Comparison of ENCODE assay signal across 1 cellular context in the genomic region with DNA sequence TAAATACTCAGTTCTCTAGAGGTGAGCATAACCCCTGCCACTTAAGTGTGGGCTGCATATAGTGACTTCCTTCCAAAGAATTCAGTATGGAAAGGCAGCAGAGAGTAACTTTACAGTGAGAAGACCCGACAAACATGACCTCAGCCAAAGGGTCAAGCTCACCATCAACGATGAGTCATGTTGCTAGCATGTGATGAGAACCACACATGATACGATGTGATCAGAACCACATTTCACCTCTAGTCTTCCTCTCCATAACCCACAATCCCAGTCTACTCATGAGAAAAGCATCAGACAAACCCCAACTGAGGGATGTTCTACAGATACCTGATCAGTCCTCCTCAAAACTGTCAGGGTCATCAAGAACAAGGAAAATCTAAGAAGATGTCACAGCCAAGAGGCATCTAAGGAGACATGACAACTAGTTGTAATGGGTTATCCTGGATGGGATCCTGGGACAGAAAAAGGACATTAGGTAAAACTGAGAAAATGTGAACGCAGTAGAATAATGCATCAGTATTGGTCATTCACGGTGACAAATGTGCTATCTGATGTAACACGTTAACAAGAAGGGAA.
TF ChIP-seq lines count a peak whose summit lies in the region.

No MANE protein-coding gene starts in this region.

TF ChIP-seq in K562, 482 proteins besides CTCF, POLR2A, EP300 and RAD21 (continued from another document and continues in another):
- TF ChIP-seq, protein P1, sequence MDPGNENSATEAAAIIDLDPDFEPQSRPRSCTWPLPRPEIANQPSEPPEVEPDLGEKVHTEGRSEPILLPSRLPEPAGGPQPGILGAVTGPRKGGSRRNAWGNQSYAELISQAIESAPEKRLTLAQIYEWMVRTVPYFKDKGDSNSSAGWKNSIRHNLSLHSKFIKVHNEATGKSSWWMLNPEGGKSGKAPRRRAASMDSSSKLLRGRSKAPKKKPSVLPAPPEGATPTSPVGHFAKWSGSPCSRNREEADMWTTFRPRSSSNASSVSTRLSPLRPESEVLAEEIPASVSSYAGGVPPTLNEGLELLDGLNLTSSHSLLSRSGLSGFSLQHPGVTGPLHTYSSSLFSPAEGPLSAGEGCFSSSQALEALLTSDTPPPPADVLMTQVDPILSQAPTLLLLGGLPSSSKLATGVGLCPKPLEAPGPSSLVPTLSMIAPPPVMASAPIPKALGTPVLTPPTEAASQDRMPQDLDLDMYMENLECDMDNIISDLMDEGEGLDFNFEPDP (CRISPR knock-in tag; IDR thresholded peaks at IDR 0.05), result no peak
- TF ChIP-seq ZFP36 (IDR thresholded peaks at IDR 0.05; ENCODE audit: low read depth, low read length, partially characterized antibody) (no peak), ELF2 (CRISPR knock-in tag; IDR thresholded peaks at IDR 0.05) (0 out of 2 replicates have a peak, but pooled peaks have one; percentile 38), FOSL1 (tag; conservative IDR thresholded peaks at IDR 0.05) (peak; percentile 96), ARNT (IDR thresholded peaks at IDR 0.05) (no peak), HMG20A (CRISPR knock-in tag; conservative IDR thresholded peaks at IDR 0.05) (no peak), SMARCA4 (IDR thresholded peaks at IDR 0.05) (peak; percentile 65; the same call in 1 of the 2 replicates), ZNF79 (CRISPR knock-in tag; IDR thresholded peaks at IDR 0.05; ENCODE audit: low read depth) (no peak), NCOA4 (IDR thresholded peaks at IDR 0.05; ENCODE audit: partially characterized antibody) (no peak), CBX3 (IDR thresholded peaks at IDR 0.05; ENCODE audit: borderline replicate concordance in 1 of 2, low read length in 2 of 2) (no peak), SMC3 (conservative IDR thresholded peaks at IDR 0.05; ENCODE audit: insufficient read depth, low read depth, low read length) (no peak), PML (IDR thresholded peaks at IDR 0.05; ENCODE audit: low read length) (no peak), RBM39 (optimal IDR thresholded peaks at IDR 0.05; ENCODE audit: low read depth, low read length) (no peak), RBM14 (IDR thresholded peaks at IDR 0.05; ENCODE audit: borderline replicate concordance, insufficient read depth, low read depth, low read length) (no peak), SAFB2 (IDR thresholded peaks at IDR 0.05; ENCODE audit: borderline replicate concordance, low read depth, low read length, severe bottlenecking) (no peak), JUN (IDR thresholded peaks at IDR 0.05; ENCODE audit: borderline replicate concordance, low read depth, low read length) (peak; percentile 82), JUN (CRISPR knock-in tag; IDR thresholded peaks at IDR 0.05; ENCODE audit: borderline replicate concordance) (no peak), CBX1 (IDR thresholded peaks at IDR 0.05; ENCODE audit: low read depth) (no peak), BRCA1 (IDR thresholded peaks at IDR 0.05) (no peak), BRCA1 (CRISPR knock-in tag; IDR thresholded peaks at IDR 0.05) (no peak), ZNF263 (CRISPR knock-in tag; IDR thresholded peaks at IDR 0.05; ENCODE audit: borderline replicate concordance) (no peak), HDGF (IDR thresholded peaks at IDR 0.05) (0 out of 2 replicates have a peak, but pooled peaks have one; percentile 44)
- TF ChIP-seq, protein P2, sequence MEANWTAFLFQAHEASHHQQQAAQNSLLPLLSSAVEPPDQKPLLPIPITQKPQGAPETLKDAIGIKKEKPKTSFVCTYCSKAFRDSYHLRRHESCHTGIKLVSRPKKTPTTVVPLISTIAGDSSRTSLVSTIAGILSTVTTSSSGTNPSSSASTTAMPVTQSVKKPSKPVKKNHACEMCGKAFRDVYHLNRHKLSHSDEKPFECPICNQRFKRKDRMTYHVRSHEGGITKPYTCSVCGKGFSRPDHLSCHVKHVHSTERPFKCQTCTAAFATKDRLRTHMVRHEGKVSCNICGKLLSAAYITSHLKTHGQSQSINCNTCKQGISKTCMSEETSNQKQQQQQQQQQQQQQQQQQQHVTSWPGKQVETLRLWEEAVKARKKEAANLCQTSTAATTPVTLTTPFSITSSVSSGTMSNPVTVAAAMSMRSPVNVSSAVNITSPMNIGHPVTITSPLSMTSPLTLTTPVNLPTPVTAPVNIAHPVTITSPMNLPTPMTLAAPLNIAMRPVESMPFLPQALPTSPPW (CRISPR knock-in tag; IDR thresholded peaks at IDR 0.05), result peak; percentile 20; the same call in 1 of the 2 replicates
- TF ChIP-seq, protein P3, sequence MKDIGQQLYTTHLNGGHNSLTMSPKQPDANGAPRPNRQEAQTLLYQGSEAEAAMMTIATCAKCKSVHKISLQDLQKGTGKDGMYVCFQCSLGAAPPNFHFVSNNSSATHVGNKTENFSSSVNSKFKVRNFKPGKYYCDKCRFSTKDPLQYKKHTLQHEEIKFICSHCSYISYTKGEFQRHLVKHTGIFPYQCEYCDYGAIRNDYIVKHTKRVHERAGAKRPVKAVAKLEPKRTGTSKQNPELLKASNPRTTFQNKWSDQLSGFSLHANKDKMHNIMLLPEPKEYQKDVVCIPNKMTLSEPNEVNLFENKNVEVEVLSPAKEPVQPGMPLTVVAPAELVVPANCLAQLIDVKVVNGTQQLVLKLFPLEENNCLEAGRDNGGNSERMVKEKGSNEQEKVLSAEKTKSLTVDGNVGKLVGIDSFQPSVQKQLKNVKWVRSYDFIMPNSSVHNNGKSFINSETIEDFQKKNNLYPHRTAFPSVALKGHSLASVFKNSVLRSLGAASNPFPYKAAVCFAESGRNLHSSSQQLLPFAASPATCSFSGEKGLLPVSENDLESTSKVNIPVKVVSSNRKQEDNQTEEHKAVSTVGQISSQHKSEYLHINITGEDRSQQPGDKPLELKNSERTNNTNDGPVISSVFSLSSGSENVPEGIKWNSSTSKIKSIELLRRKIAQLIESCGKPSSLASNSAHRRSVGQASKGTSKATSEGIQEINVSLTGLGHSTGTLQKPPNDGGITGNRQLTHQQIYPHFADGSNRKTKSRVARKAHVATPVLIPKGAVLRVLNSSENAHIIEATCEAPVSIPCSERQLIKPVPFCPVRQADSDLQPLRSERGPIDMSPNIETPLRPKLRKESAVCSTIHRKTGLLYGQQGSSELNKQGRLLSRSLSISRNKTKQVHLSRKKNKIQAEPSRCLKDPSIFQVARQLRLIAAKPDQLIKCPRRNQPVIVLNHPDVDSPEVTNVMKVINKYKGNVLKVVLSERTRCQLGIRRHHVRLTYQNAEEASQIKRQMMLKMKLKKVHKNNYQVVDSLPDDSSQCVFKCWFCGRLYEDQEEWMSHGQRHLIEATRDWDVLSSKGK (CRISPR knock-in tag; IDR thresholded peaks at IDR 0.05), result no peak
- TF ChIP-seq, protein P4, sequence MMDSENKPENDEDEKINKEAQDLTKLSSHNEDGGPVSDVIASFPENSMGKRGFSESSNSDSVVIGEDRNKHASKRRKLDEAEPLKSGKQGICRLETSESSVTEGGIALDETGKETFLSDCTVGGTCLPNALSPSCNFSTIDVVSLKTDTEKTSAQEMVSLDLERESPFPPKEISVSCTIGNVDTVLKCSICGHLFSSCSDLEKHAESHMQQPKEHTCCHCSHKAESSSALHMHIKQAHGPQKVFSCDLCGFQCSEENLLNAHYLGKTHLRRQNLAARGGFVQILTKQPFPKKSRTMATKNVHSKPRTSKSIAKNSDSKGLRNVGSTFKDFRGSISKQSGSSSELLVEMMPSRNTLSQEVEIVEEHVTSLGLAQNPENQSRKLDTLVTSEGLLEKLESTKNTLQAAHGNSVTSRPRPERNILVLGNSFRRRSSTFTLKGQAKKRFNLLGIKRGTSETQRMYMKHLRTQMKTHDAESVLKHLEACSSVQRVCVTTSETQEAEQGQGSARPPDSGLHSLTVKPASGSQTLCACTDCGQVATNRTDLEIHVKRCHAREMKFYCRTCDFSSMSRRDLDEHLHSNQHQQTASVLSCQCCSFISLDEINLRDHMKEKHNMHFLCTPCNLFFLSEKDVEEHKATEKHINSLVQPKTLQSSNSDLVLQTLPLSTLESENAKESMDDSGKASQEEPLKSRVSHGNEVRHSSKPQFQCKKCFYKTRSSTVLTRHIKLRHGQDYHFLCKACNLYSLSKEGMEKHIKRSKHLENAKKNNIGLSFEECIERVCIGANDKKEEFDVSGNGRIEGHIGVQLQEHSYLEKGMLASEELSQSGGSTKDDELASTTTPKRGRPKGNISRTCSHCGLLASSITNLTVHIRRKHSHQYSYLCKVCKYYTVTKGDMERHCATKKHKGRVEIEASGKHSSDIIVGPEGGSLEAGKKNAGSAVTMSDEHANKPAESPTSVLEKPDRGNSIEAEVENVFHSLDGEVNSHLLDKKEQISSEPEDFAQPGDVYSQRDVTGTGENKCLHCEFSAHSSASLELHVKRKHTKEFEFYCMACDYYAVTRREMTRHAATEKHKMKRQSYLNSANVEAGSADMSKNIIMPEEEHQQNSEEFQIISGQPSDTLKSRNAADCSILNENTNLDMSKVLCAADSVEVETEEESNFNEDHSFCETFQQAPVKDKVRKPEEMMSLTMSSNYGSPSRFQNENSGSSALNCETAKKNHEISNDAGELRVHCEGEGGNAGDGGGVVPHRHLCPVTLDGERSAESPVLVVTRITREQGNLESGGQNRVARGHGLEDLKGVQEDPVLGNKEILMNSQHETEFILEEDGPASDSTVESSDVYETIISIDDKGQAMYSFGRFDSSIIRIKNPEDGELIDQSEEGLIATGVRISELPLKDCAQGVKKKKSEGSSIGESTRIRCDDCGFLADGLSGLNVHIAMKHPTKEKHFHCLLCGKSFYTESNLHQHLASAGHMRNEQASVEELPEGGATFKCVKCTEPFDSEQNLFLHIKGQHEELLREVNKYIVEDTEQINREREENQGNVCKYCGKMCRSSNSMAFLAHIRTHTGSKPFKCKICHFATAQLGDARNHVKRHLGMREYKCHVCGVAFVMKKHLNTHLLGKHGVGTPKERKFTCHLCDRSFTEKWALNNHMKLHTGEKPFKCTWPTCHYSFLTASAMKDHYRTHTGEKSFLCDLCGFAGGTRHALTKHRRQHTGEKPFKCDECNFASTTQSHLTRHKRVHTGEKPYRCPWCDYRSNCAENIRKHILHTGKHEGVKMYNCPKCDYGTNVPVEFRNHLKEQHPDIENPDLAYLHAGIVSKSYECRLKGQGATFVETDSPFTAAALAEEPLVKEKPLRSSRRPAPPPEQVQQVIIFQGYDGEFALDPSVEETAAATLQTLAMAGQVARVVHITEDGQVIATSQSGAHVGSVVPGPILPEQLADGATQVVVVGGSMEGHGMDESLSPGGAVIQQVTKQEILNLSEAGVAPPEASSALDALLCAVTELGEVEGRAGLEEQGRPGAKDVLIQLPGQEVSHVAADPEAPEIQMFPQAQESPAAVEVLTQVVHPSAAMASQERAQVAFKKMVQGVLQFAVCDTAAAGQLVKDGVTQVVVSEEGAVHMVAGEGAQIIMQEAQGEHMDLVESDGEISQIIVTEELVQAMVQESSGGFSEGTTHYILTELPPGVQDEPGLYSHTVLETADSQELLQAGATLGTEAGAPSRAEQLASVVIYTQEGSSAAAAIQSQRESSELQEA (IDR thresholded peaks at IDR 0.05; ENCODE audit: low read depth), result no peak
- TF ChIP-seq, protein P5, sequence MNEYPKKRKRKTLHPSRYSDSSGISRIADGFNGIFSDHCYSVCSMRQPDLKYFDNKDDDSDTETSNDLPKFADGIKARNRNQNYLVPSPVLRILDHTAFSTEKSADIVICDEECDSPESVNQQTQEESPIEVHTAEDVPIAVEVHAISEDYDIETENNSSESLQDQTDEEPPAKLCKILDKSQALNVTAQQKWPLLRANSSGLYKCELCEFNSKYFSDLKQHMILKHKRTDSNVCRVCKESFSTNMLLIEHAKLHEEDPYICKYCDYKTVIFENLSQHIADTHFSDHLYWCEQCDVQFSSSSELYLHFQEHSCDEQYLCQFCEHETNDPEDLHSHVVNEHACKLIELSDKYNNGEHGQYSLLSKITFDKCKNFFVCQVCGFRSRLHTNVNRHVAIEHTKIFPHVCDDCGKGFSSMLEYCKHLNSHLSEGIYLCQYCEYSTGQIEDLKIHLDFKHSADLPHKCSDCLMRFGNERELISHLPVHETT (CRISPR knock-in tag; conservative IDR thresholded peaks at IDR 0.05 in 1 of 2, IDR thresholded peaks at IDR 0.05 in 1 of 2), result peak in 1 of 2 experiments; percentile 68; a peak in 2 of 4 replicates
- TF ChIP-seq, protein P6, sequence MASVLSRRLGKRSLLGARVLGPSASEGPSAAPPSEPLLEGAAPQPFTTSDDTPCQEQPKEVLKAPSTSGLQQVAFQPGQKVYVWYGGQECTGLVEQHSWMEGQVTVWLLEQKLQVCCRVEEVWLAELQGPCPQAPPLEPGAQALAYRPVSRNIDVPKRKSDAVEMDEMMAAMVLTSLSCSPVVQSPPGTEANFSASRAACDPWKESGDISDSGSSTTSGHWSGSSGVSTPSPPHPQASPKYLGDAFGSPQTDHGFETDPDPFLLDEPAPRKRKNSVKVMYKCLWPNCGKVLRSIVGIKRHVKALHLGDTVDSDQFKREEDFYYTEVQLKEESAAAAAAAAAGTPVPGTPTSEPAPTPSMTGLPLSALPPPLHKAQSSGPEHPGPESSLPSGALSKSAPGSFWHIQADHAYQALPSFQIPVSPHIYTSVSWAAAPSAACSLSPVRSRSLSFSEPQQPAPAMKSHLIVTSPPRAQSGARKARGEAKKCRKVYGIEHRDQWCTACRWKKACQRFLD (CRISPR knock-in tag; IDR thresholded peaks at IDR 0.05), result peak; percentile 62; the same call in 1 of the 2 replicates
- TF ChIP-seq, protein P7, sequence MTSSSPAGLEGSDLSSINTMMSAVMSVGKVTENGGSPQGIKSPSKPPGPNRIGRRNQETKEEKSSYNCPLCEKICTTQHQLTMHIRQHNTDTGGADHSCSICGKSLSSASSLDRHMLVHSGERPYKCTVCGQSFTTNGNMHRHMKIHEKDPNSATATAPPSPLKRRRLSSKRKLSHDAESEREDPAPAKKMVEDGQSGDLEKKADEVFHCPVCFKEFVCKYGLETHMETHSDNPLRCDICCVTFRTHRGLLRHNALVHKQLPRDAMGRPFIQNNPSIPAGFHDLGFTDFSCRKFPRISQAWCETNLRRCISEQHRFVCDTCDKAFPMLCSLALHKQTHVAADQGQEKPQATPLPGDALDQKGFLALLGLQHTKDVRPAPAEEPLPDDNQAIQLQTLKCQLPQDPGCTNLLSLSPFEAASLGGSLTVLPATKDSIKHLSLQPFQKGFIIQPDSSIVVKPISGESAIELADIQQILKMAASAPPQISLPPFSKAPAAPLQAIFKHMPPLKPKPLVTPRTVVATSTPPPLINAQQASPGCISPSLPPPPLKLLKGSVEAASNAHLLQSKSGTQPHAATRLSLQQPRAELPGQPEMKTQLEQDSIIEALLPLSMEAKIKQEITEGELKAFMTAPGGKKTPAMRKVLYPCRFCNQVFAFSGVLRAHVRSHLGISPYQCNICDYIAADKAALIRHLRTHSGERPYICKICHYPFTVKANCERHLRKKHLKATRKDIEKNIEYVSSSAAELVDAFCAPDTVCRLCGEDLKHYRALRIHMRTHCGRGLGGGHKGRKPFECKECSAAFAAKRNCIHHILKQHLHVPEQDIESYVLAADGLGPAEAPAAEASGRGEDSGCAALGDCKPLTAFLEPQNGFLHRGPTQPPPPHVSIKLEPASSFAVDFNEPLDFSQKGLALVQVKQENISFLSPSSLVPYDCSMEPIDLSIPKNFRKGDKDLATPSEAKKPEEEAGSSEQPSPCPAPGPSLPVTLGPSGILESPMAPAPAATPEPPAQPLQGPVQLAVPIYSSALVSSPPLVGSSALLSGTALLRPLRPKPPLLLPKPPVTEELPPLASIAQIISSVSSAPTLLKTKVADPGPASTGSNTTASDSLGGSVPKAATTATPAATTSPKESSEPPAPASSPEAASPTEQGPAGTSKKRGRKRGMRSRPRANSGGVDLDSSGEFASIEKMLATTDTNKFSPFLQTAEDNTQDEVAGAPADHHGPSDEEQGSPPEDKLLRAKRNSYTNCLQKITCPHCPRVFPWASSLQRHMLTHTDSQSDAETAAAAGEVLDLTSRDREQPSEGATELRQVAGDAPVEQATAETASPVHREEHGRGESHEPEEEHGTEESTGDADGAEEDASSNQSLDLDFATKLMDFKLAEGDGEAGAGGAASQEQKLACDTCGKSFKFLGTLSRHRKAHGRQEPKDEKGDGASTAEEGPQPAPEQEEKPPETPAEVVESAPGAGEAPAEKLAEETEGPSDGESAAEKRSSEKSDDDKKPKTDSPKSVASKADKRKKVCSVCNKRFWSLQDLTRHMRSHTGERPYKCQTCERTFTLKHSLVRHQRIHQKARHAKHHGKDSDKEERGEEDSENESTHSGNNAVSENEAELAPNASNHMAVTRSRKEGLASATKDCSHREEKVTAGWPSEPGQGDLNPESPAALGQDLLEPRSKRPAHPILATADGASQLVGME (CRISPR knock-in tag; IDR thresholded peaks at IDR 0.05), result no peak
